ENCODE assay signal across 9 cellular contexts in the genomic region with DNA sequence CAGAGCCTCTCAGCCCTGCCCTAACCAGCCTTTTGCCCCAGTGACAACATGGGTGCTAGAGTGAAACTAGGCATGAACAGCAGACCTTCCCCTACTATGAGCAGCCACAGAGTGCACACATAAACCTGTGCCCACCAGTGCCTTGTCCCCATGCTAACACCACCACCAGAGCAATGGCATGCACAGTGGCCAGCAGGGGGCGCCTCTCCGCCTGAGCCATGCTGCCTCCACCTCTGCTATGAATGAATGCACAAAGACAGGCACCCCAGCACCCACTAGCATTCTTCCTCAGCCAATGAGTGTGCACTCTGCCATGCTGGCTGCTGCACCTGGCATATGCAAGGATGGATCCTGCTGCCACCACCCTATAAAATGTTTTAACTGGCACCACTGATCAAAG.
DNase-seq lines count a peak whose midpoint lies in the region; ATAC-seq and TF ChIP-seq lines count a peak whose summit lies in the region.
"Had no signal": no experiment of that assay in that cellular context is flagged by ENCODE, and none has a peak within 500 bp of the region (broad histone marks: within the 10 kb centered on the region; RNA-seq: fewer than 3 reads in every experiment).

No MANE protein-coding gene starts in this region.

- no peak overlapping the region for H2AK5ac ChIP-seq in H9 (ENCODE audit: insufficient read length, low read length)

- no peak overlapping the region for H2BK120ac ChIP-seq in H9 (ENCODE audit: low read depth, low read length, poor library complexity, severe bottlenecking)

- H3K4me3 Mint-ChIP-seq in H9 (no peak overlapping the region), immature natural killer cell (no peak overlapping the region), natural killer cell (no peak overlapping the region)
- no peak overlapping the region for H3K4me3 Mint-ChIP-seq in activated CD4-positive, alpha-beta memory T cell treated with anti-CD3 and anti-CD28 coated beads, Interleukin-2, amount 10 ng/mL, durations not matched to agents 7 days and 5 days

- H3K27ac ChIP-seq in H9 (ENCODE audit: insufficient read length, low read depth, low read length), result no peak overlapping the region
- H3K27ac ChIP-seq: cardiac muscle cell had no signal

- H4K8ac ChIP-seq in H9 (replicated peaks; ENCODE audit: insufficient read length, low read depth, low read length), result no peak overlapping the region

- no peak overlapping the region for H3K56ac ChIP-seq in H9 (ENCODE audit: insufficient read length, low read depth, low read length)

- no peak overlapping the region for H2BK20ac ChIP-seq in H9 (ENCODE audit: low read depth, low read length, poor library complexity, severe bottlenecking)

- intact Hi-C loops in natural killer cell (cut with micrococcal nuclease), result no loop called here

- DNase-seq in Ammon's horn (ENCODE audit: low spot score) (peak; percentile 1), H9 (peak; percentile 65), immature natural killer cell (peak in 2 of 3 donors; percentile 15 to 17), LoVo (ENCODE audit: low spot score) (no peak), natural killer cell (no peak)
- DNase-seq in activated CD4-positive, alpha-beta memory T cell treated with anti-CD3 and anti-CD28 coated beads, Interleukin-2, amount 10 ng/mL, durations not matched to agents 7 days and 5 days, result peak; percentile 24
- DNase-seq in central memory CD4-positive, alpha-beta T cell, result no peak

- peaks cover 1% of the 10 kb centered on the region; the same call in 1 of the 2 replicates for H3K27me3 Mint-ChIP-seq in H9 (ENCODE audit: low read depth)
- H3K27me3 Mint-ChIP-seq in activated CD4-positive, alpha-beta memory T cell treated with anti-CD3 and anti-CD28 coated beads, Interleukin-2, amount 10 ng/mL, durations not matched to agents 7 days and 5 days, result peaks cover 2% of the 10 kb centered on the region
- peaks cover 0 to 3% (median 2%) of the 10 kb centered on the region in 3 donors for H3K27me3 Mint-ChIP-seq in immature natural killer cell (ENCODE audit: low read depth in 3 of 3)
- no peaks in the 10 kb centered on the region for H3K27me3 Mint-ChIP-seq in natural killer cell (ENCODE audit: low read depth in 2 of 2)

- H4K20me1 ChIP-seq in H9 (ENCODE audit: control insufficient read depth, insufficient read depth, insufficient read length), result no peaks in the 10 kb centered on the region

- H3K9me3 Mint-ChIP-seq in H9 (peaks cover 86 to 93% of the 10 kb centered on the region in 2 experiments), immature natural killer cell (peaks cover 0 to 7% (median 1%) of the 10 kb centered on the region in 6 donors), natural killer cell (peaks cover 6 to 11% of the 10 kb centered on the region in 2 donors)
- no peaks in the 10 kb centered on the region for H3K9me3 Mint-ChIP-seq in activated CD4-positive, alpha-beta memory T cell treated with anti-CD3 and anti-CD28 coated beads, Interleukin-2, amount 10 ng/mL, durations not matched to agents 7 days and 5 days

- H2AFZ ChIP-seq in H9 (ENCODE audit: low read length), result no peak overlapping the region

- CTCF ChIA-PET in activated CD4-positive, alpha-beta memory T cell treated with anti-CD3 and anti-CD28 coated beads, Interleukin-2, amount 10 ng/mL, durations not matched to agents 7 days and 5 days (lab: Charles Lee), result no interaction called here

- H3K4me1 Mint-ChIP-seq in H9 (peaks cover 0 to 4% of the 10 kb centered on the region in 2 experiments; a peak in 2 of 4 replicates), immature natural killer cell (no peaks in the 10 kb centered on the region), natural killer cell (no peaks in the 10 kb centered on the region)
- no peaks in the 10 kb centered on the region for H3K4me1 Mint-ChIP-seq in activated CD4-positive, alpha-beta memory T cell treated with anti-CD3 and anti-CD28 coated beads, Interleukin-2, amount 10 ng/mL, durations not matched to agents 7 days and 5 days

- H3K14ac ChIP-seq in H9 (ENCODE audit: insufficient read depth, low read length), result no peak overlapping the region

- ATAC-seq in HG03175 (IDR thresholded peaks at IDR 0.05; ENCODE audit: unreplicated experiment), result no peak
- no peak for ATAC-seq in natural killer cell

- H2BK5ac ChIP-seq in H9 (ENCODE audit: insufficient read length, low read length), result no peak overlapping the region

- H3K36me3 Mint-ChIP-seq in H9 (ENCODE audit: insufficient read depth in 1 of 3, low read depth in 3 of 3) (peaks cover 0 to 9% (median 2%) of the 10 kb centered on the region in 3 experiments; a peak in 3 of 7 replicates), immature natural killer cell (no peaks in the 10 kb centered on the region), natural killer cell (no peaks in the 10 kb centered on the region)
- H3K36me3 Mint-ChIP-seq in activated CD4-positive, alpha-beta memory T cell treated with anti-CD3 and anti-CD28 coated beads, Interleukin-2, amount 10 ng/mL, durations not matched to agents 7 days and 5 days (ENCODE audit: low read depth), result no peaks in the 10 kb centered on the region

- no peak overlapping the region for H3K9ac ChIP-seq in H9 (ENCODE audit: extremely low read depth, insufficient read length, low read length)

- H4K91ac ChIP-seq in H9 (ENCODE audit: insufficient read length, low read depth, low read length), result no peak overlapping the region

- H2BK12ac ChIP-seq in H9 (ENCODE audit: insufficient read length, low read depth, low read length), result no peak overlapping the region

- no peak overlapping the region for H3K18ac ChIP-seq in H9 (ENCODE audit: insufficient read length, low read depth, low read length)

- no peak overlapping the region for H2BK15ac ChIP-seq in H9 (ENCODE audit: low read depth, low read length)

- POLR2A ChIA-PET in activated CD4-positive, alpha-beta memory T cell treated with anti-CD3 and anti-CD28 coated beads, Interleukin-2, amount 10 ng/mL, durations not matched to agents 7 days and 5 days (lab: Charles Lee), result no interaction called here

- no CpG with 5 or more reads among the region's 2 CpGs for WGBS in H9 (ENCODE audit: extremely low coverage, insufficient read length, low lambda C conversion rate)

- H3K9me3 ChIP-seq in H9 (ENCODE audit: control insufficient read depth, low read depth, low read length), result peaks cover 18% of the 10 kb centered on the region

- H3K27ac Mint-ChIP-seq in H9 (no peak overlapping the region), immature natural killer cell (no peak overlapping the region), natural killer cell (no peak overlapping the region)
- no peak overlapping the region for H3K27ac Mint-ChIP-seq in activated CD4-positive, alpha-beta memory T cell treated with anti-CD3 and anti-CD28 coated beads, Interleukin-2, amount 10 ng/mL, durations not matched to agents 7 days and 5 days

- no peak overlapping the region for H3K4ac ChIP-seq in H9 (ENCODE audit: low read depth, low read length)

- TF ChIP-seq CTCF in H9 (conservative IDR thresholded peaks at IDR 0.05), result peak; percentile 65
- TF ChIP-seq CTCF in natural killer cell (IDR thresholded peaks at IDR 0.05), result no peak

- no peaks in the 10 kb centered on the region for H3K23me2 ChIP-seq in H9 (ENCODE audit: insufficient read length, low read depth, low read length, poor library complexity, severe bottlenecking)

- no peak overlapping the region for H3K4me2 ChIP-seq in H9 (ENCODE audit: insufficient read depth, insufficient read length, low read length)

- H3K79me2 ChIP-seq in H9 (ENCODE audit: insufficient read depth, low read length), result no peaks in the 10 kb centered on the region

- no peak overlapping the region for H3K23ac ChIP-seq in H9 (ENCODE audit: insufficient read length, low read depth, low read length)

- H3K27me3 ChIP-seq in H9 (ENCODE audit: insufficient read depth, low read length), result no peaks in the 10 kb centered on the region
- H3K27me3 ChIP-seq: cardiac muscle cell had no signal

- H4K5ac ChIP-seq in H9 (ENCODE audit: insufficient read length, low read depth, low read length), result no peak overlapping the region

- H3K79me1 ChIP-seq in H9 (ENCODE audit: insufficient read depth, low read depth, low read length, poor library complexity, severe bottlenecking), result no peaks in the 10 kb centered on the region

- H3K4me1 ChIP-seq in H9 (ENCODE audit: insufficient read depth, low read length), result no peaks in the 10 kb centered on the region

- no peak overlapping the region for H3T11ph ChIP-seq in H9 (ENCODE audit: low read length)

Comparison
In these comparisons a context has a peak if more than half of its experiments do, and no peak if none do; other contexts are left out.
1. DNase-seq: peak in Ammon's horn (single experiment), H9 (single experiment), activated CD4-positive, alpha-beta memory T cell treated with anti-CD3 and anti-CD28 coated beads, Interleukin-2, amount 10 ng/mL, durations not matched to agents 7 days and 5 days (single experiment) and immature natural killer cell (2 of 3); none in LoVo (single experiment), central memory CD4-positive, alpha-beta T cell (single experiment) and natural killer cell (single experiment).